ENCODE assay signal across 9 cellular contexts in genomic region chr1:84480658-84481057, GRCh38. TPM values are rescaled to one million over a fixed set of nuclear protein-coding genes. Genes with fewer than 3 reads are reported as not detected.
DNase-seq lines count a peak whose midpoint lies in the region; ATAC-seq, FAIRE-seq and TF ChIP-seq lines count a peak whose summit lies in the region.
"Had no signal": no experiment of that assay in that cellular context is flagged by ENCODE, and none has a peak within 500 bp of the region (broad histone marks: within the 10 kb centered on the region; RNA-seq: fewer than 3 reads in every experiment).

No MANE protein-coding gene starts in this region.

- in situ Hi-C loops in GM12878 (cut with MboI): no loop called here

- peaks cover 64% of the 10 kb centered on the region for H3K79me2 ChIP-seq in DOHH2 (ENCODE audit: control insufficient read depth, low read length)
- H3K79me2 ChIP-seq in GM12878 (ENCODE audit: control insufficient read depth, insufficient read depth, low read length): peaks cover 29% of the 10 kb centered on the region
- H3K79me2 ChIP-seq in neural cell (replicated peaks; ENCODE audit: insufficient read depth, low read length): peaks cover 28% of the 10 kb centered on the region

- H3K4me3 ChIP-seq in DOHH2 (ENCODE audit: low read length): peak overlapping the region; percentile 92
- H3K4me3 ChIP-seq in GM12878: peak overlapping the region; percentile 87
- H3K4me3 ChIP-seq in neural cell (ENCODE audit: low read length): peak overlapping the region; percentile 75

- ATAC-seq in HG03039 (IDR thresholded peaks at IDR 0.05; ENCODE audit: unreplicated experiment) (peak; percentile 37), GM12878 (peak; percentile 59)
- ATAC-seq: stimulated activated naive B cell treated with anti-CD40 and anti-IgM and Interleukin-4, amounts not matched to agents 10 μg/mL and 1 μg/mL and 100 μg/mL, for 72 hours had no signal

- TF ChIP-seq RAD21 in GM12878 (IDR thresholded peaks at IDR 0.05; ENCODE audit: insufficient read depth, low read depth, low read length): no peak
- TF ChIP-seq RAD21 in neural cell (conservative IDR thresholded peaks at IDR 0.05): no peak

- DNase-seq in GM12878 (ENCODE audit: low read depth, low spot score) (no peak), NCI-H187 (lab: John Stamatoyannopoulos, UW) (no peak), NCI-H748 treated with DMSO at 0.1 percent for 48 hours (lab: John Stamatoyannopoulos, UW) (no peak), NCI-H2081 treated with DMSO at 0.1 percent for 48 hours (lab: John Stamatoyannopoulos, UW) (no peak)
- no peak for DNase-seq in stimulated activated CD4-positive, alpha-beta T cell treated with anti-CD3 and anti-CD28 coated beads, Interleukin-4, amount 100 ng/mL, for 4 hours
- DNase-seq: stimulated activated naive B cell treated with anti-CD40 and anti-IgM and Interleukin-4, amounts not matched to agents 10 μg/mL and 1 μg/mL and 100 μg/mL, for 72 hours had no signal

- H3F3A ChIP-seq in DOHH2 (ENCODE audit: control insufficient read depth, insufficient read depth): no peaks in the 10 kb centered on the region
- peaks cover 6% of the 10 kb centered on the region for H3F3A ChIP-seq in neural cell (ENCODE audit: insufficient read depth, low read length, poor library complexity, severe bottlenecking)

- no peak for TF ChIP-seq POLR2A in GM12878 (IDR thresholded peaks at IDR 0.05; ENCODE audit: low read depth, low read length)

- 12% methylated on average over 4 of the region's 4 CpGs for WGBS in GM12878 (ENCODE audit: insufficient coverage, insufficient replicate concordance, low lambda C conversion rate, missing lambda C conversion rate)

- H2AFZ ChIP-seq in GM12878 (ENCODE audit: control insufficient read depth, low read depth, low read length): no peak overlapping the region
- no peak overlapping the region for H2AFZ ChIP-seq in neural cell (ENCODE audit: low read depth, low read length)

- POLR2A ChIA-PET in GM12878 (lab: Charles Lee): interaction anchor here (1.0 to 3.8 kb wide), 6 partner anchors 9 to 244 kb away, joined by 3 to 27 read pairs (median 11); partner anchors contain the start of genes CTBS, GNG5 and SPATA1

- H3K9ac ChIP-seq in GM12878 (ENCODE audit: control insufficient read depth, insufficient read depth, low read length) (no peak overlapping the region), neural cell (ENCODE audit: low read length) (peak overlapping the region; percentile 76)

- H3K27me3 ChIP-seq in DOHH2 (ENCODE audit: control insufficient read depth, low read length): no peaks in the 10 kb centered on the region
- no peaks in the 10 kb centered on the region for H3K27me3 ChIP-seq in GM12878 (replicated peaks in 1 of 2; ENCODE audit: control insufficient read depth in 2 of 2, insufficient read depth in 2 of 2, low read length in 1 of 2)
- H3K27me3 ChIP-seq in neural cell (ENCODE audit: insufficient read depth, low read depth, low read length): no peaks in the 10 kb centered on the region

- TF ChIP-seq EP300 in GM12878 (IDR thresholded peaks at IDR 0.05; ENCODE audit: borderline replicate concordance in 1 of 2, control insufficient read depth in 1 of 2, low read depth in 2 of 2, low read length in 2 of 2): no peak
- TF ChIP-seq EP300 in neural cell (conservative IDR thresholded peaks at IDR 0.05; ENCODE audit: poor library complexity, severe bottlenecking): no peak

- H3K4me2 ChIP-seq in DOHH2 (ENCODE audit: low read length): peak overlapping the region; percentile 79
- H3K4me2 ChIP-seq in GM12878 (ENCODE audit: control insufficient read depth, insufficient read depth): peak overlapping the region; percentile 78
- peak overlapping the region; percentile 76 for H3K4me2 ChIP-seq in neural cell (ENCODE audit: low read length)

- H3K4me1 ChIP-seq in DOHH2 (ENCODE audit: control insufficient read depth, low read length) (peaks cover 26% of the 10 kb centered on the region), GM12878 (ENCODE audit: control insufficient read depth, insufficient read depth, low read length) (no peaks in the 10 kb centered on the region)

- SMC1A ChIA-PET in GM12878 (lab: Charles Lee; ENCODE audit: uncharacterized antibody, unreplicated experiment): interaction anchor here (0.7 to 4.8 kb wide), 21 partner anchors 9 to 280 kb away, joined by 3 to 61 read pairs (median 4); partner anchors contain the start of genes CTBS, GNG5 and SPATA1

- CTCF ChIA-PET in GM12878 (lab: Yijun Ruan, JAX): interaction anchor here (0.6 to 5.3 kb wide), 9 partner anchors 9 to 775 kb away, joined by 3 to 43 read pairs (median 3); partner anchors contain the start of genes GNG5 and SPATA1

- H3K36me3 ChIP-seq in DOHH2 (ENCODE audit: control insufficient read depth, low read length) (peaks cover 57% of the 10 kb centered on the region), GM12878 (ENCODE audit: control insufficient read depth in 2 of 2, insufficient read depth in 2 of 2, low read length in 1 of 2) (peaks cover 0 to 13% of the 10 kb centered on the region in 2 experiments; a peak in 1 of 4 replicates), neural cell (ENCODE audit: insufficient read depth, low read length) (no peaks in the 10 kb centered on the region)

- no peaks in the 10 kb centered on the region for H3K9me2 ChIP-seq in DOHH2 (replicated peaks; ENCODE audit: control insufficient read depth, low read length)
- no peaks in the 10 kb centered on the region for H3K9me2 ChIP-seq in neural cell (ENCODE audit: insufficient read depth, low read length)

- intact Hi-C loops in GM12878 (cut with micrococcal nuclease; ENCODE audit: unreplicated experiment): no loop called here

- no peak for FAIRE-seq in GM12878 (lab: Jason Lieb, UNC)

- H4K20me1 ChIP-seq in DOHH2 (ENCODE audit: control insufficient read depth, insufficient read depth, low read depth, low read length): no peaks in the 10 kb centered on the region
- no peaks in the 10 kb centered on the region for H4K20me1 ChIP-seq in GM12878 (ENCODE audit: control insufficient read depth, insufficient read depth)
- no peaks in the 10 kb centered on the region for H4K20me1 ChIP-seq in neural cell (ENCODE audit: insufficient read depth)

- peaks cover 8% of the 10 kb centered on the region for H3K9me3 ChIP-seq in DOHH2 (ENCODE audit: control insufficient read depth, insufficient read depth, low read length)
- H3K9me3 ChIP-seq in GM12878 (replicated peaks; ENCODE audit: control insufficient read depth, insufficient read depth, low read length): peaks cover 7% of the 10 kb centered on the region; the same call in 2 of the 3 replicates
- H3K9me3 ChIP-seq in neural cell (ENCODE audit: low read length): no peaks in the 10 kb centered on the region

- H3K27ac ChIP-seq in DOHH2 (ENCODE audit: low read depth, low read length) (no peak overlapping the region), GM12878 (ENCODE audit: control insufficient read depth, insufficient read depth) (no peak overlapping the region), neural cell (ENCODE audit: low read length) (no peak overlapping the region)

- no TSS peak for BruUV-seq in GM12878 (replicated peaks; lab: Mats Ljungman, UMichigan)

- TF ChIP-seq CTCF in DOHH2 (IDR thresholded peaks at IDR 0.05; ENCODE audit: low read depth, low read length, poor library complexity, severe bottlenecking) (no peak), GM12878 (IDR thresholded peaks at IDR 0.05 in 2 of 3, conservative IDR thresholded peaks at IDR 0.05 in 1 of 3; ENCODE audit: control insufficient read depth in 2 of 3, extremely low read depth in 1 of 3, insufficient read depth in 1 of 3, low read depth in 3 of 3, low read length in 3 of 3) (no peak), neural cell (IDR thresholded peaks at IDR 0.05; ENCODE audit: poor library complexity, severe bottlenecking) (no peak)

- RAD21 ChIA-PET in GM12878 (lab: Charles Lee; ENCODE audit: unreplicated experiment): interaction anchor here (1.1 to 2.6 kb wide), 10 partner anchors 23 to 778 kb away, joined by 3 to 19 read pairs (median 4); partner anchors contain the start of genes CTBS, GNG5 and SPATA1

RNA-seq across cellular contexts. Expression of gene RPF1, which starts 1.6 kb away (rescaled TPM):
- total RNA-seq in GM12878 (2013; cell fraction: nucleolus; rRNA removed): 18.0 and 19.0 TPM in 2 replicates
- total RNA-seq in GM12878 (2014; rRNA removed) (59.8 and 60.1 TPM in 2 replicates), GM12878 (2014; rRNA removed; fragmentation: Illumina TruSeq; extraction: Trizol) (72.2 and 78.9 TPM in 2 replicates), GM12878 (2021) (36.6 and 37.0 TPM in 2 replicates)
- polyA plus RNA-seq in GM12878 (2011; ENCODE audit: low read depth): 20.1 TPM
- polyA plus RNA-seq in GM12878 (2011; rRNA removed) (48.4 and 66.7 TPM in 2 replicates), GM12878 (2014; fragmentation: Illumina TruSeq; extraction: Trizol) (97.5 and 98.3 TPM in 2 replicates), GM12878 (2014; fragmentation: Nextera tagmentation; extraction: Ambion mirVana) (10 to 100 TPM; 45.0 to 45.5 TPM), GM12878 (2014; rRNA removed) (61.8 and 72.8 TPM in 2 replicates), GM12878 (2016; fragmentation: Nextera tagmentation; extraction: Ambion mirVana) (10 to 100 TPM; 54.6 to 57.7 TPM), neural cell (64.3 and 65.1 TPM in 2 replicates)
- polyA plus RNA-seq in GM12878 (2011; cell fraction: cytosol; rRNA removed): 19.2 and 20.2 TPM in 2 replicates
- 14.7 and 18.0 TPM in 2 replicates for polyA plus RNA-seq in GM12878 (2011; cell fraction: nucleus; rRNA removed)
- 25.4 and 29.4 TPM in 2 replicates for polyA plus RNA-seq in GM12878 (2012)
- polyA minus RNA-seq in GM12878 (2011; rRNA and poly(A)+ RNA removed): 8.2 and 11.8 TPM in 2 replicates
- polyA minus RNA-seq in GM12878 (2011; cell fraction: cytosol; rRNA and poly(A)+ RNA removed): 4.8 and 7.4 TPM in 2 replicates
- polyA minus RNA-seq in GM12878 (2011; cell fraction: nucleus; rRNA and poly(A)+ RNA removed): 5.1 and 7.6 TPM in 2 replicates
- 55.0 and 58.7 TPM in 2 replicates for polyA minus RNA-seq in neural cell

RNA-seq across cellular contexts. Expression of gene SPATA1, which starts 25.5 kb away (rescaled TPM):
- 5.7 and 7.5 TPM in 2 replicates for total RNA-seq in GM12878 (2013; cell fraction: nucleolus; rRNA removed)
- total RNA-seq in GM12878 (2014; rRNA removed) (1.9 and 2.8 TPM in 2 replicates), GM12878 (2014; rRNA removed; fragmentation: Illumina TruSeq; extraction: Trizol) (2.1 TPM in 2 replicates), GM12878 (2021) (2.2 and 2.4 TPM in 2 replicates)
- not detected for polyA plus RNA-seq in GM12878 (2011; ENCODE audit: low read depth)
- polyA plus RNA-seq in GM12878 (2011; rRNA removed) (2.2 and 2.6 TPM in 2 replicates), GM12878 (2014; fragmentation: Illumina TruSeq; extraction: Trizol) (0.96 and 1.9 TPM in 2 replicates), GM12878 (2014; fragmentation: Nextera tagmentation; extraction: Ambion mirVana) (1 to 10 TPM in 1 of 2 experiments, under 1 TPM in 1; 0.74 to 1.5 TPM), GM12878 (2014; rRNA removed) (1.8 and 2.7 TPM in 2 replicates), GM12878 (2016; fragmentation: Nextera tagmentation; extraction: Ambion mirVana) (1 to 10 TPM; 1.4 to 2.4 TPM), neural cell (0.17 TPM in 1 of 2 replicates, not detected in the other)
- polyA plus RNA-seq in GM12878 (2011; cell fraction: cytosol; rRNA removed): 1.0 and 1.5 TPM in 2 replicates
- 1.7 TPM in 2 replicates for polyA plus RNA-seq in GM12878 (2011; cell fraction: nucleus; rRNA removed)
- 2.0 and 3.5 TPM in 2 replicates for polyA plus RNA-seq in GM12878 (2012)
- 0.67 and 2.0 TPM in 2 replicates for polyA minus RNA-seq in GM12878 (2011; rRNA and poly(A)+ RNA removed)
- polyA minus RNA-seq in GM12878 (2011; cell fraction: cytosol; rRNA and poly(A)+ RNA removed): not detected in 2 replicates
- 2.3 and 5.3 TPM in 2 replicates for polyA minus RNA-seq in GM12878 (2011; cell fraction: nucleus; rRNA and poly(A)+ RNA removed)
- polyA minus RNA-seq in neural cell: 2.3 TPM in 1 of 2 replicates, not detected in the other

RNA-seq across cellular contexts. Expression of gene GNG5, which starts 25.7 kb away (rescaled TPM):
- total RNA-seq in GM12878 (2013; cell fraction: nucleolus; rRNA removed): 2.3 and 4.5 TPM in 2 replicates
- total RNA-seq in GM12878 (2014; rRNA removed) (54.7 and 69.8 TPM in 2 replicates), GM12878 (2014; rRNA removed; fragmentation: Illumina TruSeq; extraction: Trizol) (110 and 122 TPM in 2 replicates), GM12878 (2021) (144 and 149 TPM in 2 replicates)
- polyA plus RNA-seq in GM12878 (2011; ENCODE audit: low read depth): 220 TPM
- polyA plus RNA-seq in GM12878 (2011; rRNA removed) (115 and 143 TPM in 2 replicates), GM12878 (2014; fragmentation: Illumina TruSeq; extraction: Trizol) (194 and 226 TPM in 2 replicates), GM12878 (2014; fragmentation: Nextera tagmentation; extraction: Ambion mirVana) (100 to 1,000 TPM; 296 to 323 TPM), GM12878 (2014; rRNA removed) (180 and 219 TPM in 2 replicates), GM12878 (2016; fragmentation: Nextera tagmentation; extraction: Ambion mirVana) (100 to 1,000 TPM; 609 to 613 TPM), neural cell (1.5 TPM in 1 of 2 replicates, not detected in the other)
- polyA plus RNA-seq in GM12878 (2011; cell fraction: cytosol; rRNA removed): 99.9 and 101 TPM in 2 replicates
- 73.9 and 117 TPM in 2 replicates for polyA plus RNA-seq in GM12878 (2011; cell fraction: nucleus; rRNA removed)
- 221 and 235 TPM in 2 replicates for polyA plus RNA-seq in GM12878 (2012)
- polyA minus RNA-seq in GM12878 (2011; rRNA and poly(A)+ RNA removed): 19.9 and 23.1 TPM in 2 replicates
- 31.7 and 38.9 TPM in 2 replicates for polyA minus RNA-seq in GM12878 (2011; cell fraction: cytosol; rRNA and poly(A)+ RNA removed)
- 11.3 and 12.0 TPM in 2 replicates for polyA minus RNA-seq in GM12878 (2011; cell fraction: nucleus; rRNA and poly(A)+ RNA removed)
- 0.97 and 1.6 TPM in 2 replicates for polyA minus RNA-seq in neural cell

Comparison
In these comparisons a context has a peak if more than half of its experiments do, and no peak if none do; other contexts are left out.
1. RNA of gene GNG5, which starts 25.7 kb away (polyA plus RNA-seq): 73.9 to 613 TPM in GM12878; 1.5 TPM in neural cell; every median in the first group is over 10 times any median in the second.
2. Peak in every context shown above with its lines, with median percentiles within 50 percentile points of each other: H3K4me2 ChIP-seq and H3K4me3 ChIP-seq.